27 cellular contexts compared by ENCODE assay signal in genomic region chr5:172436078-172436873, GRCh38. TPM values are rescaled to one million over a fixed set of nuclear protein-coding genes. Genes with fewer than 3 reads are reported as not detected.
DNase-seq lines count a peak whose midpoint lies in the region; ATAC-seq and TF ChIP-seq lines count a peak whose summit lies in the region.
"Had no signal": no experiment of that assay in that cellular context is flagged by ENCODE, and none has a peak within 500 bp of the region (broad histone marks: within the 10 kb centered on the region; RNA-seq: fewer than 3 reads in every experiment).

No MANE protein-coding gene starts in this region.

- 84% methylated on average over 12 of the region's 12 CpGs for WGBS in right cardiac atrium
- WGBS in prostate gland, result 81% methylated on average over 12 of the region's 12 CpGs
- WGBS in transverse colon (ENCODE audit: low coverage in 1 of 2), 2 donors, result 84% methylated on average over 12 of the region's 12 CpGs; no CpG with 5 or more reads in 1 of the 2 donors

- no peaks in the 10 kb centered on the region for H3K36me3 ChIP-seq in cardiac muscle cell
- no peaks in the 10 kb centered on the region for H3K36me3 ChIP-seq in prostate gland
- no peaks in the 10 kb centered on the region for H3K36me3 ChIP-seq in transverse colon
- H3K36me3 ChIP-seq: right lobe of liver, thoracic aorta had no signal

- H3K4me1 ChIP-seq in cardiac muscle cell (ENCODE audit: low read depth) (peaks cover 41% of the 10 kb centered on the region), right cardiac atrium (ENCODE audit: control insufficient read depth, insufficient read depth, low read length) (peaks cover 9% of the 10 kb centered on the region), prostate gland (replicated peaks) (no peaks in the 10 kb centered on the region), transverse colon (peaks cover 5 to 26% (median 13%) of the 10 kb centered on the region in 4 donors)
- H3K4me1 ChIP-seq: parathyroid adenoma, right lobe of liver had no signal

- TF ChIP-seq CTCF in cardiac muscle cell (IDR thresholded peaks at IDR 0.05; ENCODE audit: low read depth, low read length) (no peak), prostate gland (IDR thresholded peaks at IDR 0.05) (no peak), transverse colon (IDR thresholded peaks at IDR 0.05) (no peak)

- intact Hi-C loops in left cardiac atrium (cut with DNase I) (no loop called here), right cardiac atrium (cut with DNase I) (no loop called here), prostate gland (cut with DNase I) (no loop called here), transverse colon (cut with DNase I; ENCODE audit: low total_unique reads) (no loop called here)

- H3K4me3 ChIP-seq in cardiac muscle cell (no peak overlapping the region), right cardiac atrium (ENCODE audit: low read length) (no peak overlapping the region), prostate gland (no peak overlapping the region), transverse colon (no peak overlapping the region)
- H3K4me3 ChIP-seq: right lobe of liver, thoracic aorta had no signal

- H3K27ac ChIP-seq in cardiac muscle cell (peak overlapping the region; percentile 39), right cardiac atrium (ENCODE audit: low read length) (peak overlapping the region; percentile 1), prostate gland (peak overlapping the region; percentile 33 to 44), transverse colon (peak overlapping the region; percentile 41 to 66 (median 61))
- H3K27ac ChIP-seq: epithelial cell of prostate, parathyroid adenoma, right lobe of liver, thoracic aorta had no signal

- no peak for TF ChIP-seq POLR2A in prostate gland (IDR thresholded peaks at IDR 0.05)
- TF ChIP-seq POLR2A in transverse colon (IDR thresholded peaks at IDR 0.05), result no peak

- in situ Hi-C loops in transverse colon (cut with MboI; ENCODE audit: low pct_ligation_motif_present in 1 of 4, low pct_unique_long_range_greater_than_20kb in 1 of 4, low sequenced_read_pairs in 3 of 4), result no loop called here

- H3K9me3 ChIP-seq in cardiac muscle cell (ENCODE audit: low read depth) (no peaks in the 10 kb centered on the region), right cardiac atrium (ENCODE audit: control insufficient read depth, low read length) (no peaks in the 10 kb centered on the region), prostate gland (no peaks in the 10 kb centered on the region), transverse colon (no peaks in the 10 kb centered on the region)
- H3K9me3 ChIP-seq: right lobe of liver, thoracic aorta had no signal

- no peak for ATAC-seq in left cardiac atrium
- ATAC-seq in right cardiac atrium, result peak in 1 of 2 donors; percentile 10
- no peak for ATAC-seq in GM21529 (IDR thresholded peaks at IDR 0.05; ENCODE audit: unreplicated experiment)
- ATAC-seq: left colon; stimulated activated effector memory CD8-positive, alpha-beta T cell treated with anti-CD3 and anti-CD28 coated beads, Interleukin-12 subunit alpha, Interleukin-12 subunit beta, amount 100 ng/mL, for 72 hours had no signal

- no peak for TF ChIP-seq EP300 in transverse colon (IDR thresholded peaks at IDR 0.05; ENCODE audit: low read depth)

- H3K27me3 ChIP-seq in cardiac muscle cell (no peaks in the 10 kb centered on the region), right cardiac atrium (ENCODE audit: control insufficient read depth, insufficient read depth) (no peaks in the 10 kb centered on the region), prostate gland (replicated peaks; ENCODE audit: insufficient read depth) (no peaks in the 10 kb centered on the region), transverse colon (no peaks in the 10 kb centered on the region)
- H3K27me3 ChIP-seq: right lobe of liver had no signal

- no peak for DNase-seq in cardiac muscle cell (ENCODE audit: low read depth in 1 of 2, low spot score in 1 of 2)
- no peak for DNase-seq in left cardiac atrium
- DNase-seq in right cardiac atrium, result peak in 1 of 3 donors; percentile 58
- DNase-seq in prostate gland (ENCODE audit: low spot score), result no peak
- no peak for DNase-seq in transverse colon
- DNase-seq in NK-92 treated with Interleukin-12 subunit alpha and Interleukin-12 subunit beta, amount 100 ng/mL, for 24 hours (lab: John Stamatoyannopoulos, UW), result no peak
- DNase-seq in medulla oblongata (ENCODE audit: extremely low spot score), result no peak
- DNase-seq: activated CD4-positive, alpha-beta T cell treated with anti-CD3 and anti-CD28 coated beads, Interleukin-2, amount 50 U/mL, for 48 hours; activated CD4-positive, CD25-positive, alpha-beta regulatory T cell; activated CD8-positive, alpha-beta memory T cell treated with anti-CD3 and anti-CD28 coated beads, Interleukin-2, amount 50 U/mL, for 4 hours; cerebellar nuclear complex; effector CD8-positive, alpha-beta T cell; foreskin fibroblast; left colon; NCI-H1417 treated with DMSO at 0.1 percent for 48 hours; NCI-H2081 treated with DMSO at 0.1 percent for 48 hours; NCI-H345; NCI-H748 treated with DMSO at 0.1 percent for 48 hours; nephron progenitor cell; right lobe of liver; stimulated activated CD4-positive, alpha-beta T cell treated with anti-CD3 and anti-CD28 coated beads, Interleukin-4, amount 100 ng/mL, for 24 hours; T-helper 1 cell had no signal

RNA-seq across cellular contexts. Expression of gene SH3PXD2B, which starts 18.0 kb away (rescaled TPM):
- total RNA-seq in cardiac muscle cell, result 19.7 and 27.6 TPM in 2 replicates
- polyA plus RNA-seq in cardiac muscle cell, result 13.9 and 20.3 TPM in 2 replicates
- total RNA-seq in left cardiac atrium, result 10 to 100 TPM in 1 of 2 donors, 1 to 10 TPM in 1; 10.0 to 15.3 TPM
- total RNA-seq in right cardiac atrium, result 10 to 100 TPM in 1 of 4 donors, 1 to 10 TPM in 3; 5.1 to 18.0 (median 9.1) TPM
- polyA plus RNA-seq in right cardiac atrium, result 2.2 TPM
- 10 to 100 TPM; 15.8 to 38.0 TPM for total RNA-seq in prostate gland
- total RNA-seq in transverse colon, result 10 to 100 TPM; 10.2 to 26.6 (median 14.6) TPM

Comparison
In these comparisons a context has a peak if more than half of its experiments do, and no peak if none do; other contexts are left out.
1. H3K27ac ChIP-seq: peak in every context shown above with its lines; median percentile 61 in transverse colon; 39 in cardiac muscle cell; 38 in prostate gland; 1 in right cardiac atrium.